11 cellular contexts compared by ENCODE assay signal in the genomic region with DNA sequence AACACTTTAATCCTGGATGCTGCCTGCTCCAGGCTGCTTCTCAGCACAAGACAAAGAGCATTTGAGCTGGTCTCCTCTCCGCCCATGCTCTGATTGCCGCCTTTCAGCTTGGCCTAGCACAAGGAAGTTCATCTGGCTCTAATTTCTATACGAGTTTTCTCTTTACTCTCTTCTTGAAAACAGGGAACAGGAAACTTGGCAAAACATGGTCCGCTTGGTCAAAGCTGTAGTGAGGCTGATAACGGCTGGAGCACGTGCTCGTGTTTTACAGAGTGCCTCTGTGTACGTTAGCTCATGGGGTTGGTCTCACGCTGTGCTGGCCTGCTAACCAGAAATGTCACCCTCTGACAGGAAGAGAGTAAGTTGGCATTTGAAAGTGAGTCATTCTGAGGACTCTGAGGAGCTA. TPM values are rescaled to one million over a fixed set of nuclear protein-coding genes. Genes with fewer than 3 reads are reported as not detected.
DNase-seq lines count a peak whose midpoint lies in the region; ATAC-seq and TF ChIP-seq lines count a peak whose summit lies in the region.
"Had no signal": no experiment of that assay in that cellular context is flagged by ENCODE, and none has a peak within 500 bp of the region (broad histone marks: within the 10 kb centered on the region; RNA-seq: fewer than 3 reads in every experiment).

No MANE protein-coding gene starts in this region.

- in situ Hi-C loops in IMR-90 (cut with MboI; ENCODE audit: low sequenced_read_pairs) (loop anchor here (25.0 kb wide), 1 partner anchor 1551 kb away; a partner anchor contains a TSS), GM13977 (cut with MboI; ENCODE audit: low pct_unique_long_range_greater_than_20kb, low sequenced_read_pairs, unreplicated experiment) (no loop called here)

- peaks cover 30% of the 10 kb centered on the region for H3K36me3 Mint-ChIP-seq in HFFc6 (ENCODE audit: low read depth)

- no peaks in the 10 kb centered on the region for H3K9me3 Mint-ChIP-seq in HFFc6
- H3K9me3 Mint-ChIP-seq: naive B cell had no signal

- H3K27me3 ChIP-seq in IMR-90 (ENCODE audit: control insufficient read depth, insufficient read depth, low read length) (no peaks in the 10 kb centered on the region), colonic mucosa (no peaks in the 10 kb centered on the region), subcutaneous abdominal adipose tissue (ENCODE audit: control insufficient read depth in 5 of 5, insufficient read depth in 4 of 5, low read length in 5 of 5) (no peaks in the 10 kb centered on the region)

- TF ChIP-seq CTCF in IMR-90 (conservative IDR thresholded peaks at IDR 0.05; ENCODE audit: low read depth, low read length) = no peak
- TF ChIP-seq CTCF in colonic mucosa (IDR thresholded peaks at IDR 0.05) = no peak
- TF ChIP-seq CTCF in HFFc6 (IDR thresholded peaks at IDR 0.05) = no peak
- TF ChIP-seq CTCF in GM13977 (IDR thresholded peaks at IDR 0.05; ENCODE audit: extremely low read depth, insufficient read depth, missing control alignments) = no peak

- 0 out of 2 replicates have a peak overlapping the region, but pooled peaks have one; percentile 27 for H3K23ac ChIP-seq in IMR-90 (ENCODE audit: low read depth, low read length)

- H2BK120ac ChIP-seq in IMR-90 (ENCODE audit: low read depth, low read length) = peak overlapping the region; percentile 67

- ATAC-seq in IMR-90 (ENCODE audit: low read depth) (no peak), left lobe of liver (peak; percentile 65), HG03520 (IDR thresholded peaks at IDR 0.05; ENCODE audit: unreplicated experiment) (no peak)

- no peak overlapping the region for H3K4me2 ChIP-seq in IMR-90 (ENCODE audit: low read depth, low read length)

- H4K8ac ChIP-seq in IMR-90 (ENCODE audit: low read depth in 2 of 2, low read length in 2 of 2) = peak overlapping the region; percentile 12 to 70; a peak in 3 of 4 replicates

- no peak for TF ChIP-seq POLR2A in IMR-90 (IDR thresholded peaks at IDR 0.05; ENCODE audit: low read depth, low read length)

- no peaks in the 10 kb centered on the region for H4K20me1 ChIP-seq in IMR-90 (ENCODE audit: insufficient read depth, low read length)

- peaks cover 30% of the 10 kb centered on the region for H3K4me1 ChIP-seq in IMR-90 (ENCODE audit: control insufficient read depth, insufficient read depth, low read length)
- H3K4me1 ChIP-seq in colonic mucosa = no peaks in the 10 kb centered on the region
- peaks cover 0 to 28% (median 7%) of the 10 kb centered on the region in 5 donors for H3K4me1 ChIP-seq in subcutaneous abdominal adipose tissue (ENCODE audit: control insufficient read depth in 5 of 5, insufficient read depth in 5 of 5, low read length in 5 of 5)

- peaks cover 8 to 25% of the 10 kb centered on the region in 2 experiments for H3K79me1 ChIP-seq in IMR-90 (ENCODE audit: low read depth in 1 of 2, low read length in 2 of 2)

- POLR2A ChIA-PET in IMR-90 (lab: Charles Lee; ENCODE audit: unreplicated experiment) = no interaction called here

- H3K9me1 ChIP-seq in IMR-90 (ENCODE audit: insufficient read depth, low read length) = peaks cover 31% of the 10 kb centered on the region

- H2BK20ac ChIP-seq in IMR-90 (ENCODE audit: low read depth, low read length) = peak overlapping the region; percentile 71

- H3K9ac ChIP-seq in IMR-90 (ENCODE audit: low read depth, low read length) = no peak overlapping the region
- no peak overlapping the region for H3K9ac ChIP-seq in colonic mucosa (ENCODE audit: low read depth in 2 of 2, low read length in 2 of 2)
- peak overlapping the region in 2 of 5 donors; percentile 12 to 29 for H3K9ac ChIP-seq in subcutaneous abdominal adipose tissue (ENCODE audit: low read length in 5 of 5)

- H3K18ac ChIP-seq in IMR-90 (ENCODE audit: low read depth, low read length) = peak overlapping the region; percentile 94

- H2AK9ac ChIP-seq in IMR-90 (replicated peaks; ENCODE audit: low read depth, low read length, poor library complexity) = no peak overlapping the region

- 0 out of 2 replicates have a peak overlapping the region, but pooled peaks have one; percentile 42 for H3K14ac ChIP-seq in IMR-90 (replicated peaks; ENCODE audit: low read depth, low read length)

- peaks cover 89% of the 10 kb centered on the region for H3K4me1 Mint-ChIP-seq in HFFc6 (ENCODE audit: low read depth)

- H3K4me3 ChIP-seq in IMR-90 (ENCODE audit: insufficient read depth, low read depth, low read length) (no peak overlapping the region), colonic mucosa (no peak overlapping the region), subcutaneous abdominal adipose tissue (ENCODE audit: low read depth in 1 of 5, low read length in 5 of 5) (no peak overlapping the region)

- no peak overlapping the region for H3K56ac ChIP-seq in IMR-90 (ENCODE audit: extremely low read depth, insufficient read depth, low read length)

- TF ChIP-seq RAD21 in IMR-90 (IDR thresholded peaks at IDR 0.05; ENCODE audit: low read length) = no peak

- peak overlapping the region; percentile 37; the same call in 2 of the 3 replicates for H2BK15ac ChIP-seq in IMR-90 (ENCODE audit: low read depth, low read length)

- H3K4ac ChIP-seq in IMR-90 (ENCODE audit: low read depth, low read length) = peak overlapping the region; percentile 80

- H2AK5ac ChIP-seq in IMR-90 (ENCODE audit: low read depth, low read length) = peak overlapping the region; percentile 94

- WGBS in IMR-90 (ENCODE audit: extremely low coverage in 2 of 2, insufficient read length in 1 of 2), 2 experiments = 88% methylated on average over 2 of the region's 9 CpGs; no CpG with 5 or more reads in 1 of the 2 experiments

- no TSS peak for BruUV-seq in IMR-90 (replicated peaks; lab: Mats Ljungman, UMichigan)

- H3K4me3 Mint-ChIP-seq in HFFc6 = no peak overlapping the region
- H3K4me3 Mint-ChIP-seq: naive B cell had no signal

- DNase-seq in IMR-90 = no peak
- DNase-seq in colonic mucosa = peak; percentile 72
- no peak for DNase-seq in left lobe of liver (ENCODE audit: low spot score)
- DNase-seq in HFFc6 = no peak
- no peak for DNase-seq in NCI-H82 treated with DMSO at 0.1 percent for 48 hours (lab: John Stamatoyannopoulos, UW; ENCODE audit: unreplicated experiment)
- DNase-seq in GM13977 (ENCODE audit: low spot score) = no peak
- DNase-seq: naive B cell, NCI-H1105 had no signal

- peak overlapping the region; percentile 81 for H4K91ac ChIP-seq in IMR-90 (ENCODE audit: insufficient read depth, low read depth, low read length)

- no peaks in the 10 kb centered on the region for H3K9me3 ChIP-seq in IMR-90 (ENCODE audit: control insufficient read depth, insufficient read depth, low read length)
- no peaks in the 10 kb centered on the region for H3K9me3 ChIP-seq in colonic mucosa
- H3K9me3 ChIP-seq in subcutaneous abdominal adipose tissue (ENCODE audit: control insufficient read depth in 5 of 5, low read length in 5 of 5) = no peaks in the 10 kb centered on the region

- H4K5ac ChIP-seq in IMR-90 (ENCODE audit: low read depth, low read length) = peak overlapping the region; percentile 66

- H3K36me3 ChIP-seq in IMR-90 (ENCODE audit: control insufficient read depth, insufficient read depth, low read length) (0 out of 2 replicates have a peak, but pooled peaks cover 2% of the 10 kb centered on the region), colonic mucosa (no peaks in the 10 kb centered on the region), subcutaneous abdominal adipose tissue (ENCODE audit: control insufficient read depth in 5 of 5, insufficient read depth in 5 of 5, low read length in 5 of 5) (peaks cover 6 to 20% (median 16%) of the 10 kb centered on the region in 5 donors)

- intact Hi-C loops in IMR-90 (cut with micrococcal nuclease) = no loop called here
- intact Hi-C loops in colonic mucosa (cut with DNase I) = loop anchor here (5.0 kb wide), 1 partner anchor 41 kb away; a partner anchor contains a TSS

- H3K27ac Mint-ChIP-seq in HFFc6 = no peak overlapping the region

- H2AFZ ChIP-seq in IMR-90 (replicated peaks; ENCODE audit: low read length, poor library complexity) = no peak overlapping the region

- H2BK5ac ChIP-seq in IMR-90 (ENCODE audit: low read depth, low read length, poor library complexity, severe bottlenecking) = peak overlapping the region; percentile 82

- dilution Hi-C loops in IMR-90 (cut with HindIII; ENCODE audit: low sequenced_read_pairs, unreplicated experiment) = no loop called here

- H3K27ac ChIP-seq in IMR-90 (ENCODE audit: insufficient read depth, low read length) (peak overlapping the region; percentile 44), colonic mucosa (peak overlapping the region; percentile 32), subcutaneous abdominal adipose tissue (ENCODE audit: low read depth, low read length) (peak overlapping the region; percentile 64)

- CTCF ChIA-PET in IMR-90 (lab: Yijun Ruan, JAX) = interaction anchor here (0.6 to 1.0 kb wide), 3 partner anchors 15 to 76 kb away, joined by 3 read pairs; no protein-coding TSS in a partner anchor

- H3K27me3 Mint-ChIP-seq in HFFc6 (ENCODE audit: insufficient read depth) = no peaks in the 10 kb centered on the region; the same call in 1 of the 2 replicates
- H3K27me3 Mint-ChIP-seq: naive B cell had no signal

TF ChIP-seq in IMR-90, 13 proteins besides CTCF, POLR2A, EP300 and RAD21:
- TF ChIP-seq BHLHE40 (IDR thresholded peaks at IDR 0.05; ENCODE audit: low read depth, low read length) (peak; percentile 34; the same call in 1 of the 2 replicates), MAZ (IDR thresholded peaks at IDR 0.05; ENCODE audit: borderline replicate concordance, low read depth, low read length) (no peak)

RNA-seq across cellular contexts. Expression of a gene that starts 19.2 kb away (rescaled TPM):
- total RNA-seq in IMR-90 (2012; rRNA removed) = 0.90 and 1.9 TPM in 2 replicates
- 2.6 and 3.0 TPM in 2 replicates for polyA plus RNA-seq in IMR-90 (2012; rRNA removed)
- polyA plus RNA-seq in IMR-90 (2012; cell fraction: cytosol; rRNA removed) = 1.9 and 11.6 TPM in 2 replicates
- polyA plus RNA-seq in IMR-90 (2012; cell fraction: nucleus; rRNA removed; ENCODE audit: low replicate concordance) = 3.8 and 4.0 TPM in 2 replicates
- total RNA-seq in colonic mucosa = 10 to 100 TPM; 30.6 to 79.5 TPM
- 1.3 TPM for total RNA-seq in left lobe of liver
- 1 to 10 TPM in 1 of 6 experiments, under 1 TPM in 4, not detected in 1; 0.51 to 1.3 (median 0.77) TPM for total RNA-seq in HFFc6 (2021; fragmentation: NEBNext Ultra II Directional; extraction: Animal tissue kit (Norgen Biotek cat#: 25700))
- total RNA-seq: T-helper 2 cell treated with Interferon-gamma antibody and Interleukin-4, amounts not matched to agents 100 ng/mL and 5 ng/mL, for 36 hours had no signal

RNA-seq across cellular contexts. Expression of a gene that starts 40.6 kb away (rescaled TPM):
- total RNA-seq in IMR-90 (2012; rRNA removed) = 83.0 and 93.6 TPM in 2 replicates
- polyA plus RNA-seq in IMR-90 (2012; rRNA removed) = 134 and 155 TPM in 2 replicates
- polyA plus RNA-seq in IMR-90 (2012; cell fraction: cytosol; rRNA removed) = 39.5 and 71.9 TPM in 2 replicates
- 16.2 and 67.7 TPM in 2 replicates for polyA plus RNA-seq in IMR-90 (2012; cell fraction: nucleus; rRNA removed; ENCODE audit: low replicate concordance)
- total RNA-seq in colonic mucosa = 10 to 100 TPM; 22.6 to 55.8 TPM
- total RNA-seq in left lobe of liver = 0.68 TPM
- 10 to 100 TPM; 12.2 to 18.8 (median 16.2) TPM for total RNA-seq in HFFc6 (2021; fragmentation: NEBNext Ultra II Directional; extraction: Animal tissue kit (Norgen Biotek cat#: 25700))

Comparison
In these comparisons a context has a peak if more than half of its experiments do, and no peak if none do; other contexts are left out.
1. RNA of a gene that starts 19.2 kb away (total RNA-seq): 30.6 to 79.5 TPM in colonic mucosa; 1.3 TPM in left lobe of liver (single experiment), 0.90 to 1.9 TPM in IMR-90 and 0.51 to 1.3 TPM in HFFc6; every median in the first group is over 10 times any median in the second.
2. Peak in every context shown above with its lines, with median percentiles within 50 percentile points of each other: H3K27ac ChIP-seq.